ENCODE assay signal across 8 cellular contexts in the genomic region with DNA sequence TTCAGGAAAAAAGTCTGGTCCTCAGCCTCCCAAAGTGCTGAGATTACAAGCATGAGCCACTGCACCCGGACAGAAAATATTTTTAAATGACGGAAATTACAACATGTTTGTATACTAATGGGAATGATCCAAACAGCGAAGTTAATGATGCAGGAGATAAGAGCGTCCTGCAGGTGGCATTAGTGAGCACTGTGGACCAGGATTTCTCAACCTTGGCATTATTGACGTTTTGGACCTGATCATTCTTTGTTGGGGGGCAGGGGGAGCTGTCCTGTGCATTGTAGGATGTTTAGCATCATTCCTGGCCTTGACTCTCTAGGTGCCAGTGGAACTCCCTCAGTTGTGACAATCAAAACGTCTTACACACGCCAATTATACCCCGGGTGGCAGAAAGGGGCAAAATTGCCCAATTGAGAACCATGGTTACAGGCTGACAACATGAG. TPM values are rescaled to one million over a fixed set of nuclear protein-coding genes. Genes with fewer than 3 reads are reported as not detected.
DNase-seq lines count a peak whose midpoint lies in the region; TF ChIP-seq lines count a peak whose summit lies in the region.

No MANE protein-coding gene starts in this region.

- H3K9me3 Mint-ChIP-seq in T-helper 2 cell treated with Interferon-gamma antibody and Interleukin-4, amounts not matched to agents 5 μg/mL and 100 μg/mL, for 36 hours = no peaks in the 10 kb centered on the region

- peak in 3 of 5 experiments; percentile 5 to 28 (median 7) for DNase-seq in T-helper 2 cell
- no peak for DNase-seq in T-helper 2 cell treated with Interferon-gamma antibody and Interleukin-4, amounts not matched to agents 5 μg/mL and 100 μg/mL, for 36 hours (ENCODE audit: low spot score)
- DNase-seq in MM.1S = peak; percentile 10
- DNase-seq in activated T-cell treated with anti-CD3 and anti-CD28 coated beads for 48 hours (ENCODE audit: low read depth) = peak; percentile 7
- DNase-seq in glomerular endothelial cell (ENCODE audit: extremely low read depth, low read depth, low spot score) = peak; percentile 14
- peak; percentile 7 for DNase-seq in prostate gland (ENCODE audit: low spot score)
- no peak for DNase-seq in effector CD8-positive, alpha-beta T cell (lab: John Stamatoyannopoulos, UW)
- no peak for DNase-seq in NCI-H774 (lab: John Stamatoyannopoulos, UW)

- H3K4me2 ChIP-seq in MM.1S (ENCODE audit: low read depth, low read length) = no peak overlapping the region

- H4K20me1 ChIP-seq in MM.1S (ENCODE audit: insufficient read depth, low read length) = no peaks in the 10 kb centered on the region

- H3K27me3 ChIP-seq in MM.1S (replicated peaks; ENCODE audit: insufficient read depth, low read length) = no peaks in the 10 kb centered on the region
- H3K27me3 ChIP-seq in prostate gland (replicated peaks; ENCODE audit: insufficient read depth) = no peaks in the 10 kb centered on the region

- H3K79me2 ChIP-seq in MM.1S (ENCODE audit: low read length) = no peaks in the 10 kb centered on the region

- no peak overlapping the region for H3K4me3 ChIP-seq in MM.1S (ENCODE audit: low read length)
- H3K4me3 ChIP-seq in prostate gland = no peak overlapping the region

- H3K36me3 ChIP-seq in MM.1S (replicated peaks; ENCODE audit: insufficient read depth, low read length) (no peaks in the 10 kb centered on the region), prostate gland (no peaks in the 10 kb centered on the region)

- peaks cover 30% of the 10 kb centered on the region for H3K36me3 Mint-ChIP-seq in T-helper 2 cell treated with Interferon-gamma antibody and Interleukin-4, amounts not matched to agents 5 μg/mL and 100 μg/mL, for 36 hours (ENCODE audit: low read depth)

- H2AFZ ChIP-seq in MM.1S (ENCODE audit: low read length) = no peak overlapping the region

- no peak overlapping the region for H3K27ac Mint-ChIP-seq in T-helper 2 cell treated with Interferon-gamma antibody and Interleukin-4, amounts not matched to agents 5 μg/mL and 100 μg/mL, for 36 hours

- no peak for TF ChIP-seq POLR2A in prostate gland (IDR thresholded peaks at IDR 0.05)

- no peak overlapping the region for H3K27ac ChIP-seq in MM.1S (ENCODE audit: low read length)
- H3K27ac ChIP-seq in prostate gland = no peak overlapping the region

- no peaks in the 10 kb centered on the region for H3K4me1 Mint-ChIP-seq in T-helper 2 cell treated with Interferon-gamma antibody and Interleukin-4, amounts not matched to agents 5 μg/mL and 100 μg/mL, for 36 hours (ENCODE audit: low read depth)

- H3K4me1 ChIP-seq in MM.1S (ENCODE audit: low read length) (no peaks in the 10 kb centered on the region), prostate gland (replicated peaks) (no peaks in the 10 kb centered on the region)

- no peak overlapping the region for H3K9ac ChIP-seq in MM.1S (ENCODE audit: low read length)

- TF ChIP-seq CTCF in MM.1S (IDR thresholded peaks at IDR 0.05; ENCODE audit: low read length) = peak; percentile 50
- TF ChIP-seq CTCF in prostate gland (IDR thresholded peaks at IDR 0.05) = peak; percentile 21 to 59 (median 56)

- no peaks in the 10 kb centered on the region for H3K9me3 ChIP-seq in MM.1S (replicated peaks; ENCODE audit: insufficient read depth, low read length)
- no peaks in the 10 kb centered on the region for H3K9me3 ChIP-seq in prostate gland

- H3K9me2 ChIP-seq in MM.1S (replicated peaks; ENCODE audit: insufficient read depth, low read length) = no peaks in the 10 kb centered on the region

- no peaks in the 10 kb centered on the region for H3K27me3 Mint-ChIP-seq in T-helper 2 cell treated with Interferon-gamma antibody and Interleukin-4, amounts not matched to agents 5 μg/mL and 100 μg/mL, for 36 hours (ENCODE audit: low read depth)

- H3F3A ChIP-seq in MM.1S (ENCODE audit: insufficient read depth, low read length) = no peaks in the 10 kb centered on the region

- intact Hi-C loops in prostate gland (cut with DNase I) = loop anchor here (5.0 to 10.0 kb wide), 3 partner anchors 251 to 699 kb away; no protein-coding TSS in a partner anchor

- WGBS in prostate gland = 42% methylated on average over 8 of the region's 8 CpGs

- H3K4me3 Mint-ChIP-seq in T-helper 2 cell treated with Interferon-gamma antibody and Interleukin-4, amounts not matched to agents 5 μg/mL and 100 μg/mL, for 36 hours = no peak overlapping the region

RNA-seq across cellular contexts. Expression of a gene that starts 34.1 kb away (rescaled TPM):
- total RNA-seq in glomerular endothelial cell = 38.7 and 45.0 TPM in 2 replicates
- total RNA-seq in prostate gland = 10 to 100 TPM; 43.4 to 49.6 TPM

Comparison
In these comparisons a context has a peak if more than half of its experiments do, and no peak if none do; other contexts are left out.
1. DNase-seq: peak in T-helper 2 cell (3 of 5), MM.1S (single experiment), activated T-cell treated with anti-CD3 and anti-CD28 coated beads for 48 hours (single experiment), glomerular endothelial cell (single experiment) and prostate gland (single experiment); none in T-helper 2 cell treated with Interferon-gamma antibody and Interleukin-4, amounts not matched to agents 5 μg/mL and 100 μg/mL, for 36 hours (single experiment), effector CD8-positive, alpha-beta T cell (single experiment) and NCI-H774 (single experiment).